Comparison of ENCODE assay signal across 13 cellular contexts in the genomic region with DNA sequence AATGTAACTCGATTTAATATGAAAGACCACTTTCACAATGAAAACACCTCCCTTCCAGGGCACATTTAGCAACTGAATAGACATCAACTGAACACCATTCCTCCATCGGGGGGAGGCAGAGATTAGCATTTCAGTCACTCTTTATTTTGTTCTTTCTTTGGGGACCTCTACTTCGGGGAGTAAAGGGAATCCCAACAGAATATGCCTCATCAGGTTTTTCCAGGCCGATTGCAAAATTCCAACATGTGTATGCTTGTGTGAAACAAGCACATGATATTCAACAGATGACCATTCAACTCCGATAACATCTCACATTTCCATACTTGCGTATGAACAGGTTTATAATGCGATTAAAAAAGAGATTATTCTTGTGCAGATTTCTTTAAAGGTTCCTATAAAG.
DNase-seq lines count a peak whose midpoint lies in the region; TF ChIP-seq lines count a peak whose summit lies in the region.
"Had no signal": no experiment of that assay in that cellular context is flagged by ENCODE, and none has a peak within 500 bp of the region (broad histone marks: within the 10 kb centered on the region; RNA-seq: fewer than 3 reads in every experiment).

No MANE protein-coding gene starts in this region.

- H3K4me1 ChIP-seq in neuronal stem cell (ENCODE audit: control insufficient read depth in 2 of 2, insufficient read depth in 1 of 2, low read depth in 1 of 2, low read length in 2 of 2), result peaks cover 18 to 27% of the 10 kb centered on the region in 2 donors

- in situ Hi-C loops in SK-MEL-5 (cut with HindIII; ENCODE audit: low pct_unique_long_range_greater_than_20kb, low sequenced_read_pairs), result no loop called here

- no peak overlapping the region for H2AK5ac ChIP-seq in neuronal stem cell (ENCODE audit: low read depth, low read length)

- H3K27ac Mint-ChIP-seq in HFFc6, result peak overlapping the region; percentile 4; the same call in 1 of the 2 replicates
- H3K27ac Mint-ChIP-seq: activated T-helper 2 cell treated with anti-CD3 and anti-CD28 coated beads, Interferon-gamma antibody, Interleukin-2, Interleukin-4, amounts not matched to agents 10 μg/mL and 5 μg/mL and 100 μg/mL, durations not matched to agents 14 hours and 24 hours and 36 hours; CD8-positive, alpha-beta memory T cell had no signal

- H3K36me3 ChIP-seq in neuronal stem cell (replicated peaks in 1 of 2; ENCODE audit: control insufficient read depth in 2 of 2, insufficient read depth in 2 of 2, low read length in 2 of 2), result no peaks in the 10 kb centered on the region
- H3K36me3 ChIP-seq: left lung had no signal

- no peak overlapping the region for H2BK120ac ChIP-seq in neuronal stem cell (ENCODE audit: low read depth, low read length)

- H2BK15ac ChIP-seq in neuronal stem cell (ENCODE audit: low read length), result no peak overlapping the region

- H3K9me3 ChIP-seq in neuronal stem cell (replicated peaks in 1 of 2; ENCODE audit: control insufficient read depth in 2 of 2, insufficient read depth in 1 of 2, low read depth in 1 of 2, low read length in 2 of 2), result no peaks in the 10 kb centered on the region
- H3K9me3 ChIP-seq: left lung had no signal

- H2BK5ac ChIP-seq in neuronal stem cell (ENCODE audit: low read length), result no peak overlapping the region

- no peak overlapping the region for H3K23ac ChIP-seq in neuronal stem cell (ENCODE audit: low read depth, low read length, poor library complexity)

- DNase-seq in HFFc6 (no peak), SK-MEL-5 (ENCODE audit: low read depth, low spot score) (peak; percentile 42), fibroblast of the conjunctiva (ENCODE audit: low read depth) (peak; percentile 8), neuronal stem cell (ENCODE audit: low spot score) (no peak), HuH-7.5 (ENCODE audit: low spot score) (no peak), DMS 273 treated with DMSO at 0.1 percent for 48 hours (lab: John Stamatoyannopoulos, UW) (no peak), NCI-H1436 treated with DMSO at 0.1 percent for 48 hours (lab: John Stamatoyannopoulos, UW) (no peak)
- DNase-seq in stimulated activated CD4-positive, alpha-beta T cell treated with anti-CD3 and anti-CD28 coated beads, Interleukin-1b, Interleukin-23, amount 100 ng/mL, for 48 hours, result no peak
- DNase-seq: CD8-positive, alpha-beta memory T cell; Karpas-422; left lung had no signal

- peak overlapping the region; percentile 80 for H3K27ac ChIP-seq in neuronal stem cell (replicated peaks; ENCODE audit: low read length)

- WGBS in neuronal stem cell (ENCODE audit: extremely low coverage in 2 of 2, insufficient read length in 2 of 2, insufficient replicate concordance in 1 of 2), 2 donors, result no CpG with 5 or more reads among the region's 7 CpGs

- H4K8ac ChIP-seq in neuronal stem cell (ENCODE audit: low read depth, low read length), result no peak overlapping the region

- peaks cover 3% of the 10 kb centered on the region for H3K79me1 ChIP-seq in neuronal stem cell (ENCODE audit: low read depth, low read length)

- H3K27me3 Mint-ChIP-seq in HFFc6 (ENCODE audit: insufficient read depth), result peaks cover 10% of the 10 kb centered on the region

- H4K91ac ChIP-seq in neuronal stem cell (ENCODE audit: low read depth, low read length, poor library complexity), result no peak overlapping the region

- peak overlapping the region; percentile 59 for H3K4me2 ChIP-seq in neuronal stem cell (ENCODE audit: insufficient read depth, low read length, poor library complexity, severe bottlenecking)

- H3K9ac ChIP-seq in neuronal stem cell (ENCODE audit: low read depth, low read length, poor library complexity), result no peak overlapping the region

- no peak overlapping the region for H3K4ac ChIP-seq in neuronal stem cell (ENCODE audit: low read length)

- H3K18ac ChIP-seq in neuronal stem cell (ENCODE audit: low read length), result no peak overlapping the region

- H3K14ac ChIP-seq in neuronal stem cell (ENCODE audit: low read length), result no peak overlapping the region

- no peak overlapping the region for H2BK12ac ChIP-seq in neuronal stem cell (ENCODE audit: low read length)

- peaks cover 61% of the 10 kb centered on the region for H3K4me1 Mint-ChIP-seq in HFFc6 (ENCODE audit: low read depth)
- H3K4me1 Mint-ChIP-seq: CD8-positive, alpha-beta memory T cell had no signal

- peak overlapping the region; percentile 51 to 67 for H3K4me3 ChIP-seq in neuronal stem cell (ENCODE audit: low read length in 2 of 2)
- H3K4me3 ChIP-seq: left lung, skin epidermis had no signal

- TF ChIP-seq CTCF in HFFc6 (IDR thresholded peaks at IDR 0.05), result peak; percentile 11; the same call in 1 of the 2 replicates

- H3K36me3 Mint-ChIP-seq in HFFc6 (ENCODE audit: low read depth), result peaks cover 43% of the 10 kb centered on the region
- H3K36me3 Mint-ChIP-seq: CD8-positive, alpha-beta memory T cell had no signal

- peak overlapping the region; percentile 11 for H2AFZ ChIP-seq in neuronal stem cell (ENCODE audit: low read length)

- no peak overlapping the region for H3K4me3 Mint-ChIP-seq in HFFc6
- H3K4me3 Mint-ChIP-seq: CD8-positive, alpha-beta memory T cell had no signal

- H3K27me3 ChIP-seq in neuronal stem cell (ENCODE audit: control insufficient read depth in 3 of 3, insufficient read depth in 3 of 3, low read depth in 1 of 3, low read length in 3 of 3), result no peaks in the 10 kb centered on the region
- H3K27me3 ChIP-seq: left lung had no signal

- H3K9me3 Mint-ChIP-seq in HFFc6, result 0 out of 2 replicates have a peak, but pooled peaks cover 5% of the 10 kb centered on the region
- H3K9me3 Mint-ChIP-seq: activated T-helper 2 cell treated with anti-CD3 and anti-CD28 coated beads, Interferon-gamma antibody, Interleukin-2, Interleukin-4, amounts not matched to agents 10 μg/mL and 5 μg/mL and 100 μg/mL, durations not matched to agents 14 hours and 24 hours and 36 hours had no signal

Comparison
In these comparisons a context has a peak if more than half of its experiments do, and no peak if none do; other contexts are left out.
1. DNase-seq: peak in SK-MEL-5 (single experiment) and fibroblast of the conjunctiva (single experiment); none in HFFc6 (single experiment), neuronal stem cell (single experiment), HuH-7.5 (single experiment), stimulated activated CD4-positive, alpha-beta T cell treated with anti-CD3 and anti-CD28 coated beads, Interleukin-1b, Interleukin-23, amount 100 ng/mL, for 48 hours (single experiment), DMS 273 treated with DMSO at 0.1 percent for 48 hours (single experiment) and NCI-H1436 treated with DMSO at 0.1 percent for 48 hours (single experiment).